9 cellular contexts compared by ENCODE assay signal in genomic region chr1:88935522-88936222, GRCh38. TPM values are rescaled to one million over a fixed set of nuclear protein-coding genes. Genes with fewer than 3 reads are reported as not detected.
A peak's percentile ranks its signal among the peaks of the same experiment; 100 is the strongest.
DNase-seq lines count a peak whose midpoint lies in the region; ATAC-seq and TF ChIP-seq lines count a peak whose summit lies in the region.
"Had no signal": no experiment of that assay in that cellular context is flagged by ENCODE, and none has a peak within 500 bp of the region (broad histone marks: within the 10 kb centered on the region; RNA-seq: fewer than 3 reads in every experiment).

No MANE protein-coding gene starts in this region.

- CTCF ChIA-PET in activated CD4-positive, alpha-beta T cell treated with anti-CD3 and anti-CD28 coated beads, Interleukin-2, amount 10 ng/mL, durations not matched to agents 7 days and 5 days (lab: Charles Lee), result interaction anchor here (0.6 kb wide), 1 partner anchor 232 kb away, joined by 3 read pairs; no protein-coding TSS in a partner anchor

- peak; percentile 39 for DNase-seq in activated CD4-positive, alpha-beta T cell treated with anti-CD3 and anti-CD28 coated beads, Interleukin-2, amount 10 ng/mL, durations not matched to agents 7 days and 5 days
- DNase-seq in activated CD4-positive, alpha-beta T cell treated with anti-CD3 and anti-CD28 coated beads, Interleukin-2, amount 50 U/mL, for 48 hours, result no peak
- DNase-seq in LHCN-M2 (ENCODE audit: low read depth), result peak; percentile 33
- DNase-seq in SK-MEL-5 (ENCODE audit: low read depth, low spot score), result peak; percentile 51
- peak; percentile 64 for DNase-seq in fibroblast of pulmonary artery (ENCODE audit: low read depth)
- peak; percentile 58 for DNase-seq in renal cortical epithelial cell (ENCODE audit: low read depth)

- peaks cover 4% of the 10 kb centered on the region for H3K4me1 Mint-ChIP-seq in activated CD4-positive, alpha-beta T cell treated with anti-CD3 and anti-CD28 coated beads, Interleukin-2, amount 10 ng/mL, durations not matched to agents 7 days and 5 days

- TF ChIP-seq CTCF in fibroblast of pulmonary artery (IDR thresholded peaks at IDR 0.05; ENCODE audit: low read length, missing control alignments), result peak; percentile 59

- in situ Hi-C loops in SK-MEL-5 (cut with HindIII; ENCODE audit: low pct_unique_long_range_greater_than_20kb, low sequenced_read_pairs), result no loop called here

- H3K4me3 ChIP-seq in fibroblast of pulmonary artery (replicated peaks; ENCODE audit: low read depth, low read length), result no peak overlapping the region

- ATAC-seq in HG03108 (IDR thresholded peaks at IDR 0.05; ENCODE audit: unreplicated experiment) (no peak), HG02973 (IDR thresholded peaks at IDR 0.05; ENCODE audit: unreplicated experiment) (no peak)

- H3K4me3 Mint-ChIP-seq in activated CD4-positive, alpha-beta T cell treated with anti-CD3 and anti-CD28 coated beads, Interleukin-2, amount 10 ng/mL, durations not matched to agents 7 days and 5 days, result no peak overlapping the region
- H3K4me3 Mint-ChIP-seq: activated naive CD8-positive, alpha-beta T cell had no signal

- no peak overlapping the region for H3K27ac Mint-ChIP-seq in activated CD4-positive, alpha-beta T cell treated with anti-CD3 and anti-CD28 coated beads, Interleukin-2, amount 10 ng/mL, durations not matched to agents 7 days and 5 days
- H3K27ac Mint-ChIP-seq: activated naive CD8-positive, alpha-beta T cell had no signal

- POLR2A ChIA-PET in activated CD4-positive, alpha-beta T cell treated with anti-CD3 and anti-CD28 coated beads, Interleukin-2, amount 10 ng/mL, durations not matched to agents 7 days and 5 days (lab: Charles Lee), result no interaction called here

- no peaks in the 10 kb centered on the region for H3K27me3 Mint-ChIP-seq in activated CD4-positive, alpha-beta T cell treated with anti-CD3 and anti-CD28 coated beads, Interleukin-2, amount 10 ng/mL, durations not matched to agents 7 days and 5 days
- H3K27me3 Mint-ChIP-seq: activated naive CD8-positive, alpha-beta T cell had no signal

- peaks cover 61% of the 10 kb centered on the region for H3K36me3 Mint-ChIP-seq in activated CD4-positive, alpha-beta T cell treated with anti-CD3 and anti-CD28 coated beads, Interleukin-2, amount 10 ng/mL, durations not matched to agents 7 days and 5 days (ENCODE audit: low read depth)

- no peaks in the 10 kb centered on the region for H3K9me3 Mint-ChIP-seq in activated CD4-positive, alpha-beta T cell treated with anti-CD3 and anti-CD28 coated beads, Interleukin-2, amount 10 ng/mL, durations not matched to agents 7 days and 5 days

RNA-seq across cellular contexts. Expression of gene GTF2B, which starts 44.3 kb away (rescaled TPM):
- total RNA-seq in activated CD4-positive, alpha-beta T cell treated with anti-CD3 and anti-CD28 coated beads, Interleukin-2, amount 10 ng/mL, durations not matched to agents 7 days and 5 days, result 10 to 100 TPM; 38.6 to 43.6 TPM
- total RNA-seq in LHCN-M2 (2014; rRNA removed) (36.1 and 44.9 TPM in 2 replicates), renal cortical epithelial cell (60.2 and 68.6 TPM in 2 replicates)
- polyA plus RNA-seq in LHCN-M2 (2012), result 18.2 TPM
- total RNA-seq in SK-MEL-5 (2014; rRNA removed; shearing (Covaris generic)), result 76.4 and 78.1 TPM in 2 replicates
- 33.1 and 34.8 TPM in 2 replicates for polyA plus RNA-seq in SK-MEL-5 (2015; cell fraction: cytosol; rRNA removed)
- 22.1 and 28.8 TPM in 2 replicates for polyA plus RNA-seq in SK-MEL-5 (2015; cell fraction: nucleus; rRNA removed)

RNA-seq across cellular contexts. Expression of gene KYAT3, which starts 56.8 kb away (rescaled TPM):
- 10 to 100 TPM; 31.4 to 36.2 TPM for total RNA-seq in activated CD4-positive, alpha-beta T cell treated with anti-CD3 and anti-CD28 coated beads, Interleukin-2, amount 10 ng/mL, durations not matched to agents 7 days and 5 days
- 24.1 and 29.4 TPM in 2 replicates for total RNA-seq in LHCN-M2 (2014; rRNA removed)
- 16.5 TPM for polyA plus RNA-seq in LHCN-M2 (2012)
- 17.6 and 20.0 TPM in 2 replicates for total RNA-seq in SK-MEL-5 (2014; rRNA removed; shearing (Covaris generic))
- 11.1 and 14.4 TPM in 2 replicates for polyA plus RNA-seq in SK-MEL-5 (2015; cell fraction: cytosol; rRNA removed)
- 18.3 and 21.2 TPM in 2 replicates for polyA plus RNA-seq in SK-MEL-5 (2015; cell fraction: nucleus; rRNA removed)
- 31.0 and 54.4 TPM in 2 replicates for total RNA-seq in renal cortical epithelial cell

RNA-seq across cellular contexts. Expression of gene RBMXL1, which starts 56.8 kb away (rescaled TPM):
- total RNA-seq in activated CD4-positive, alpha-beta T cell treated with anti-CD3 and anti-CD28 coated beads, Interleukin-2, amount 10 ng/mL, durations not matched to agents 7 days and 5 days, result 10 to 100 TPM; 20.0 to 22.5 TPM
- total RNA-seq in LHCN-M2 (2014; rRNA removed) (6.4 and 7.7 TPM in 2 replicates), renal cortical epithelial cell (12.5 and 16.2 TPM in 2 replicates)
- polyA plus RNA-seq in LHCN-M2 (2012), result 2.4 TPM
- total RNA-seq in SK-MEL-5 (2014; rRNA removed; shearing (Covaris generic)), result 9.7 and 10.8 TPM in 2 replicates
- 9.4 and 10.9 TPM in 2 replicates for polyA plus RNA-seq in SK-MEL-5 (2015; cell fraction: cytosol; rRNA removed)
- polyA plus RNA-seq in SK-MEL-5 (2015; cell fraction: nucleus; rRNA removed), result 10.7 and 13.9 TPM in 2 replicates

Comparison
In these comparisons a context has a peak if more than half of its experiments do, and no peak if none do; other contexts are left out.
1. DNase-seq: peak in activated CD4-positive, alpha-beta T cell treated with anti-CD3 and anti-CD28 coated beads, Interleukin-2, amount 10 ng/mL, durations not matched to agents 7 days and 5 days (single experiment), LHCN-M2 (single experiment), SK-MEL-5 (single experiment), fibroblast of pulmonary artery (single experiment) and renal cortical epithelial cell (single experiment); none in activated CD4-positive, alpha-beta T cell treated with anti-CD3 and anti-CD28 coated beads, Interleukin-2, amount 50 U/mL, for 48 hours (0 of 2).